In genomic region chr5:172932313-172933017, GRCh38 we compare ENCODE assay signal across 8 cellular contexts. TPM values are rescaled to one million over a fixed set of nuclear protein-coding genes. Genes with fewer than 3 reads are reported as not detected.
DNase-seq lines count a peak whose midpoint lies in the region; ATAC-seq and TF ChIP-seq lines count a peak whose summit lies in the region.

No MANE protein-coding gene starts in this region.

- H3K79me1 ChIP-seq in neuronal stem cell (ENCODE audit: low read depth, low read length), result peaks cover 4% of the 10 kb centered on the region

- peak; percentile 67 for ATAC-seq in HG03342 (IDR thresholded peaks at IDR 0.05; ENCODE audit: unreplicated experiment)

- no peak overlapping the region for H3K4me2 ChIP-seq in neuronal stem cell (ENCODE audit: insufficient read depth, low read length, poor library complexity, severe bottlenecking)

- H2AFZ ChIP-seq in neuronal stem cell (ENCODE audit: low read length), result no peak overlapping the region

- H2BK15ac ChIP-seq in neuronal stem cell (ENCODE audit: low read length), result no peak overlapping the region

- no peak overlapping the region for H2BK12ac ChIP-seq in neuronal stem cell (ENCODE audit: low read length)

- no peak overlapping the region for H2BK120ac ChIP-seq in neuronal stem cell (ENCODE audit: low read depth, low read length)

- no CpG with 5 or more reads among the region's 22 CpGs for WGBS in neuronal stem cell (ENCODE audit: extremely low coverage in 2 of 2, insufficient read length in 2 of 2, insufficient replicate concordance in 1 of 2), 2 donors

- H3K9ac ChIP-seq in neuronal stem cell (ENCODE audit: low read depth, low read length, poor library complexity) (no peak overlapping the region), subcutaneous abdominal adipose tissue (ENCODE audit: low read length in 5 of 5) (no peak overlapping the region)

- peak overlapping the region; percentile 87 for H4K8ac ChIP-seq in neuronal stem cell (ENCODE audit: low read depth, low read length)

- H3K4ac ChIP-seq in neuronal stem cell (ENCODE audit: low read length), result no peak overlapping the region

- no peak overlapping the region for H3K14ac ChIP-seq in neuronal stem cell (ENCODE audit: low read length)

- DNase-seq in SIG-M5 treated with dmso at 0.1 percent for 504 hours (lab: John Stamatoyannopoulos, UW; ENCODE audit: unreplicated experiment) (peak; percentile 63), SIG-M5 (lab: John Stamatoyannopoulos, UW) (no peak), activated T-helper 1 cell treated with Interleukin-2 at 50 U/mL for 16 hours (ENCODE audit: low read depth) (peak; percentile 64), fibroblast of peridontal ligament (ENCODE audit: extremely low read depth) (peak; percentile 56), neuronal stem cell (ENCODE audit: low spot score) (peak; percentile 48)

- no peaks in the 10 kb centered on the region for H3K9me3 ChIP-seq in neuronal stem cell (replicated peaks in 1 of 2; ENCODE audit: control insufficient read depth in 2 of 2, insufficient read depth in 1 of 2, low read depth in 1 of 2, low read length in 2 of 2)
- H3K9me3 ChIP-seq in subcutaneous abdominal adipose tissue (ENCODE audit: control insufficient read depth in 5 of 5, low read length in 5 of 5), result no peaks in the 10 kb centered on the region

- peaks cover 11 to 65% of the 10 kb centered on the region in 2 donors for H3K36me3 ChIP-seq in neuronal stem cell (replicated peaks in 1 of 2; ENCODE audit: control insufficient read depth in 2 of 2, insufficient read depth in 2 of 2, low read length in 2 of 2)
- H3K36me3 ChIP-seq in subcutaneous abdominal adipose tissue (ENCODE audit: control insufficient read depth in 5 of 5, insufficient read depth in 5 of 5, low read length in 5 of 5), result peaks cover 5 to 54% (median 42%) of the 10 kb centered on the region in 5 donors

- H3K4me1 ChIP-seq in neuronal stem cell (ENCODE audit: control insufficient read depth in 2 of 2, insufficient read depth in 1 of 2, low read depth in 1 of 2, low read length in 2 of 2), result no peaks in the 10 kb centered on the region
- peaks cover 4 to 19% (median 14%) of the 10 kb centered on the region in 5 donors for H3K4me1 ChIP-seq in subcutaneous abdominal adipose tissue (ENCODE audit: control insufficient read depth in 5 of 5, insufficient read depth in 5 of 5, low read length in 5 of 5)

- H2BK5ac ChIP-seq in neuronal stem cell (ENCODE audit: low read length), result no peak overlapping the region

- no peak overlapping the region for H2AK5ac ChIP-seq in neuronal stem cell (ENCODE audit: low read depth, low read length)

- H3K27me3 ChIP-seq in neuronal stem cell (ENCODE audit: control insufficient read depth in 3 of 3, insufficient read depth in 3 of 3, low read depth in 1 of 3, low read length in 3 of 3), result no peaks in the 10 kb centered on the region
- H3K27me3 ChIP-seq in subcutaneous abdominal adipose tissue (ENCODE audit: control insufficient read depth in 5 of 5, insufficient read depth in 4 of 5, low read length in 5 of 5), result no peaks in the 10 kb centered on the region

- H4K91ac ChIP-seq in neuronal stem cell (ENCODE audit: low read depth, low read length, poor library complexity), result no peak overlapping the region

- peak overlapping the region; percentile 66 for H3K23ac ChIP-seq in neuronal stem cell (ENCODE audit: low read depth, low read length, poor library complexity)

- H3K18ac ChIP-seq in neuronal stem cell (ENCODE audit: low read length), result no peak overlapping the region

- H3K4me3 ChIP-seq in neuronal stem cell (ENCODE audit: low read length in 2 of 2) (no peak overlapping the region), subcutaneous abdominal adipose tissue (ENCODE audit: low read depth in 1 of 5, low read length in 5 of 5) (no peak overlapping the region)

- H3K27ac ChIP-seq in neuronal stem cell (replicated peaks; ENCODE audit: low read length) (no peak overlapping the region), subcutaneous abdominal adipose tissue (ENCODE audit: low read depth, low read length) (peak overlapping the region; percentile 61)

TF ChIP-seq in PFSK-1, 5 proteins besides CTCF, POLR2A, EP300 and RAD21:
- TF ChIP-seq TAF1 (IDR thresholded peaks at IDR 0.05; ENCODE audit: borderline replicate concordance, insufficient read depth, low read length) (no peak), SIN3A (IDR thresholded peaks at IDR 0.05; ENCODE audit: borderline replicate concordance, insufficient read depth, low read length) (no peak), FOXP2 (optimal IDR thresholded peaks at IDR 0.05; ENCODE audit: borderline replicate concordance, extremely low read depth, extremely low read length, insufficient read depth) (peak; percentile 90), POLR2AphosphoS5 (IDR thresholded peaks at IDR 0.05; ENCODE audit: low read depth, low read length) (no peak)
- TF ChIP-seq, protein P1, sequence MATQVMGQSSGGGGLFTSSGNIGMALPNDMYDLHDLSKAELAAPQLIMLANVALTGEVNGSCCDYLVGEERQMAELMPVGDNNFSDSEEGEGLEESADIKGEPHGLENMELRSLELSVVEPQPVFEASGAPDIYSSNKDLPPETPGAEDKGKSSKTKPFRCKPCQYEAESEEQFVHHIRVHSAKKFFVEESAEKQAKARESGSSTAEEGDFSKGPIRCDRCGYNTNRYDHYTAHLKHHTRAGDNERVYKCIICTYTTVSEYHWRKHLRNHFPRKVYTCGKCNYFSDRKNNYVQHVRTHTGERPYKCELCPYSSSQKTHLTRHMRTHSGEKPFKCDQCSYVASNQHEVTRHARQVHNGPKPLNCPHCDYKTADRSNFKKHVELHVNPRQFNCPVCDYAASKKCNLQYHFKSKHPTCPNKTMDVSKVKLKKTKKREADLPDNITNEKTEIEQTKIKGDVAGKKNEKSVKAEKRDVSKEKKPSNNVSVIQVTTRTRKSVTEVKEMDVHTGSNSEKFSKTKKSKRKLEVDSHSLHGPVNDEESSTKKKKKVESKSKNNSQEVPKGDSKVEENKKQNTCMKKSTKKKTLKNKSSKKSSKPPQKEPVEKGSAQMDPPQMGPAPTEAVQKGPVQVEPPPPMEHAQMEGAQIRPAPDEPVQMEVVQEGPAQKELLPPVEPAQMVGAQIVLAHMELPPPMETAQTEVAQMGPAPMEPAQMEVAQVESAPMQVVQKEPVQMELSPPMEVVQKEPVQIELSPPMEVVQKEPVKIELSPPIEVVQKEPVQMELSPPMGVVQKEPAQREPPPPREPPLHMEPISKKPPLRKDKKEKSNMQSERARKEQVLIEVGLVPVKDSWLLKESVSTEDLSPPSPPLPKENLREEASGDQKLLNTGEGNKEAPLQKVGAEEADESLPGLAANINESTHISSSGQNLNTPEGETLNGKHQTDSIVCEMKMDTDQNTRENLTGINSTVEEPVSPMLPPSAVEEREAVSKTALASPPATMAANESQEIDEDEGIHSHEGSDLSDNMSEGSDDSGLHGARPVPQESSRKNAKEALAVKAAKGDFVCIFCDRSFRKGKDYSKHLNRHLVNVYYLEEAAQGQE (IDR thresholded peaks at IDR 0.05; ENCODE audit: insufficient read depth in 1 of 2, low read depth in 2 of 2, low read length in 2 of 2), result no peak
TF ChIP-seq in PFSK-1: peak in this region for 1.

RNA-seq across cellular contexts. Expression of gene RPL26L1, which starts 26.8 kb away (rescaled TPM):
- polyA plus RNA-seq in PFSK-1 (2012; ENCODE audit: insufficient read length, low read depth), result 107 TPM
- 88.1 TPM for polyA plus RNA-seq in neuronal stem cell (2013, experiment 1 of 2)
- polyA plus RNA-seq in neuronal stem cell (2013, experiment 2 of 2), result 87.5 TPM

RNA-seq across cellular contexts. Expression of gene ATP6V0E1, which starts 51.1 kb away (rescaled TPM):
- 353 TPM for polyA plus RNA-seq in PFSK-1 (2012; ENCODE audit: insufficient read length, low read depth)
- polyA plus RNA-seq in neuronal stem cell (2013, experiment 1 of 2), result 82.7 TPM
- 83.3 TPM for polyA plus RNA-seq in neuronal stem cell (2013, experiment 2 of 2)
